Comparison of ENCODE assay signal across 21 cellular contexts in genomic region chr3:40627095-40627494, GRCh38.
"Had no signal": no experiment of that assay in that cellular context is flagged by ENCODE, and none has a peak within 500 bp of the region (broad histone marks: within the 10 kb centered on the region; RNA-seq: fewer than 3 reads in every experiment).

No MANE protein-coding gene starts in this region.

- H3K4me3 Mint-ChIP-seq: immature natural killer cell; mesothelial cell of epicardium; naive thymus-derived CD8-positive, alpha-beta T cell had no signal

- H3K27me3 Mint-ChIP-seq: naive B cell had no signal

- H3K27ac Mint-ChIP-seq: immature natural killer cell, mesothelial cell of epicardium had no signal

- ATAC-seq: foreskin keratinocyte; gastroesophageal sphincter; heart left ventricle; left cardiac atrium; left lung; left ventricle myocardium superior; lower lobe of right lung; mucosa of descending colon; naive thymus-derived CD8-positive, alpha-beta T cell had no signal

- DNase-seq: dermis blood vessel endothelial cell; dorsolateral prefrontal cortex; effector CD4-positive, alpha-beta T cell; effector memory CD4-positive, alpha-beta T cell; foreskin keratinocyte; heart left ventricle; hypothalamus; immature natural killer cell; islet precursor cell; kidney; kidney glomerular epithelial cell; left cardiac atrium; left lung; left ventricle myocardium superior; lower lobe of right lung; mesenchymal stem cell; mucosa of descending colon; naive B cell; naive thymus-derived CD8-positive, alpha-beta T cell had no signal
